ENCODE assay signal across 1 cellular context in genomic region chr12:40105515-40106201, GRCh38.
TF ChIP-seq lines count a peak whose summit lies in the region.

TSS of gene SLC2A13 (minus strand) at chr12:40106081. CDS start at chr12:40105808, 273 bp downstream.

TF ChIP-seq in HepG2, 621 proteins besides CTCF, POLR2A, EP300 and RAD21 (continued from another document and continues in another):
- TF ChIP-seq HNF1A (IDR thresholded peaks at IDR 0.05; ENCODE audit: low read depth) (no peak), HNF1A (CRISPR knock-in tag; IDR thresholded peaks at IDR 0.05; ENCODE audit: borderline replicate concordance) (peak; percentile 53; the same call in 1 of the 2 replicates), SOX13 (IDR thresholded peaks at IDR 0.05) (no peak), SOX13 (CRISPR knock-in tag; conservative IDR thresholded peaks at IDR 0.05 in 1 of 2, IDR thresholded peaks at IDR 0.05 in 1 of 2) (0 out of 4 replicates have a peak, but pooled peaks of 1 of the 2 experiments have one; percentile 12), ASH2L (IDR thresholded peaks at IDR 0.05; ENCODE audit: insufficient read length, low read depth, low read length) (peak; percentile 77), TFDP2 (CRISPR knock-in tag; IDR thresholded peaks at IDR 0.05) (0 out of 2 replicates have a peak, but pooled peaks have one; percentile 43), MAX (IDR thresholded peaks at IDR 0.05) (peak; percentile 60), ZFY (CRISPR knock-in tag; IDR thresholded peaks at IDR 0.05) (peak; percentile 62), DNMT3B (CRISPR knock-in tag; conservative IDR thresholded peaks at IDR 0.05) (no peak), SAP130 (CRISPR knock-in tag; IDR thresholded peaks at IDR 0.05; ENCODE audit: low read depth) (peak; percentile 57), ZNF142 (CRISPR knock-in tag; IDR thresholded peaks at IDR 0.05) (peak; percentile 51; the same call in 1 of the 2 replicates), PBX3 (CRISPR knock-in tag; IDR thresholded peaks at IDR 0.05; ENCODE audit: borderline replicate concordance) (peak; percentile 55; the same call in 1 of the 2 replicates), ZFP36L2 (CRISPR knock-in tag; IDR thresholded peaks at IDR 0.05) (no peak), CHCHD3 (CRISPR knock-in tag; IDR thresholded peaks at IDR 0.05) (0 out of 2 replicates have a peak, but pooled peaks have one; percentile 32), SALL1 (CRISPR knock-in tag; IDR thresholded peaks at IDR 0.05) (peak; percentile 52), SOX6 (IDR thresholded peaks at IDR 0.05) (no peak), SOX6 (CRISPR knock-in tag; IDR thresholded peaks at IDR 0.05) (no peak), ARNTL (CRISPR knock-in tag; IDR thresholded peaks at IDR 0.05) (peak; percentile 72; the same call in 1 of the 2 replicates), PRDM4 (CRISPR knock-in tag; IDR thresholded peaks at IDR 0.05; ENCODE audit: borderline replicate concordance) (no peak), ZNF143 (CRISPR knock-in tag; IDR thresholded peaks at IDR 0.05) (0 out of 2 replicates have a peak, but pooled peaks have one; percentile 24), SKI (IDR thresholded peaks at IDR 0.05; ENCODE audit: partially characterized antibody) (peak; percentile 58), SP1 (IDR thresholded peaks at IDR 0.05) (no peak), SP1 (CRISPR knock-in tag; IDR thresholded peaks at IDR 0.05) (peak; percentile 62), BCL6 (CRISPR knock-in tag; IDR thresholded peaks at IDR 0.05) (no peak), SNAI1 (CRISPR knock-in tag; IDR thresholded peaks at IDR 0.05; ENCODE audit: borderline replicate concordance) (no peak), POLR2G (IDR thresholded peaks at IDR 0.05; ENCODE audit: low read depth, low read length) (peak; percentile 65), ZNF253 (CRISPR knock-in tag; IDR thresholded peaks at IDR 0.05; ENCODE audit: borderline replicate concordance) (no peak), SP4 (CRISPR knock-in tag; IDR thresholded peaks at IDR 0.05) (peak; percentile 82), ZMYM4 (CRISPR knock-in tag; IDR thresholded peaks at IDR 0.05) (peak; percentile 47; the same call in 1 of the 2 replicates), NONO (IDR thresholded peaks at IDR 0.05) (no peak), NONO (CRISPR knock-in tag; conservative IDR thresholded peaks at IDR 0.05) (peak; percentile 30; the same call in 1 of the 2 replicates), ZSCAN29 (CRISPR knock-in tag; conservative IDR thresholded peaks at IDR 0.05) (0 out of 2 replicates have a peak, but pooled peaks have one; percentile 58), HOXD1 (CRISPR knock-in tag; IDR thresholded peaks at IDR 0.05) (0 out of 2 replicates have a peak, but pooled peaks have one; percentile 30), IRX3 (CRISPR knock-in tag; IDR thresholded peaks at IDR 0.05; ENCODE audit: borderline replicate concordance, low read depth) (peak; percentile 71; the same call in 1 of the 2 replicates), ZNF761 (CRISPR knock-in tag; conservative IDR thresholded peaks at IDR 0.05) (peak; percentile 66), ZNF777 (CRISPR knock-in tag; IDR thresholded peaks at IDR 0.05) (peak; percentile 96), NFE2L2 (IDR thresholded peaks at IDR 0.05; ENCODE audit: low read length) (no peak), MIER2 (CRISPR knock-in tag; IDR thresholded peaks at IDR 0.05) (no peak), ZNF441 (CRISPR knock-in tag; IDR thresholded peaks at IDR 0.05; ENCODE audit: borderline replicate concordance) (0 out of 2 replicates have a peak, but pooled peaks have one; percentile 52), FOXA3 (CRISPR knock-in tag; IDR thresholded peaks at IDR 0.05) (peak; percentile 5; the same call in 1 of the 2 replicates), ZFX (CRISPR knock-in tag; IDR thresholded peaks at IDR 0.05; ENCODE audit: low read depth) (peak; percentile 49; the same call in 1 of the 2 replicates), MTA1 (CRISPR knock-in tag; IDR thresholded peaks at IDR 0.05; ENCODE audit: borderline replicate concordance) (peak; percentile 30; the same call in 1 of the 2 replicates), PHF20 (CRISPR knock-in tag; IDR thresholded peaks at IDR 0.05) (no peak), SSRP1 (CRISPR knock-in tag; IDR thresholded peaks at IDR 0.05) (no peak)
- TF ChIP-seq, protein P1, sequence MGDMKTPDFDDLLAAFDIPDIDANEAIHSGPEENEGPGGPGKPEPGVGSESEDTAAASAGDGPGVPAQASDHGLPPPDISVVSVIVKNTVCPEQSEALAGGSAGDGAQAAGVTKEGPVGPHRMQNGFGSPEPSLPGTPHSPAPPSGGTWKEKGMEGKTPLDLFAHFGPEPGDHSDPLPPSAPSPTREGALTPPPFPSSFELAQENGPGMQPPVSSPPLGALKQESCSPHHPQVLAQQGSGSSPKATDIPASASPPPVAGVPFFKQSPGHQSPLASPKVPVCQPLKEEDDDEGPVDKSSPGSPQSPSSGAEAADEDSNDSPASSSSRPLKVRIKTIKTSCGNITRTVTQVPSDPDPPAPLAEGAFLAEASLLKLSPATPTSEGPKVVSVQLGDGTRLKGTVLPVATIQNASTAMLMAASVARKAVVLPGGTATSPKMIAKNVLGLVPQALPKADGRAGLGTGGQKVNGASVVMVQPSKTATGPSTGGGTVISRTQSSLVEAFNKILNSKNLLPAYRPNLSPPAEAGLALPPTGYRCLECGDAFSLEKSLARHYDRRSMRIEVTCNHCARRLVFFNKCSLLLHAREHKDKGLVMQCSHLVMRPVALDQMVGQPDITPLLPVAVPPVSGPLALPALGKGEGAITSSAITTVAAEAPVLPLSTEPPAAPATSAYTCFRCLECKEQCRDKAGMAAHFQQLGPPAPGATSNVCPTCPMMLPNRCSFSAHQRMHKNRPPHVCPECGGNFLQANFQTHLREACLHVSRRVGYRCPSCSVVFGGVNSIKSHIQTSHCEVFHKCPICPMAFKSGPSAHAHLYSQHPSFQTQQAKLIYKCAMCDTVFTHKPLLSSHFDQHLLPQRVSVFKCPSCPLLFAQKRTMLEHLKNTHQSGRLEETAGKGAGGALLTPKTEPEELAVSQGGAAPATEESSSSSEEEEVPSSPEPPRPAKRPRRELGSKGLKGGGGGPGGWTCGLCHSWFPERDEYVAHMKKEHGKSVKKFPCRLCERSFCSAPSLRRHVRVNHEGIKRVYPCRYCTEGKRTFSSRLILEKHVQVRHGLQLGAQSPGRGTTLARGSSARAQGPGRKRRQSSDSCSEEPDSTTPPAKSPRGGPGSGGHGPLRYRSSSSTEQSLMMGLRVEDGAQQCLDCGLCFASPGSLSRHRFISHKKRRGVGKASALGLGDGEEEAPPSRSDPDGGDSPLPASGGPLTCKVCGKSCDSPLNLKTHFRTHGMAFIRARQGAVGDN (CRISPR knock-in tag; IDR thresholded peaks at IDR 0.05), result peak; percentile 60
